1 cellular context compared by ENCODE assay signal in the genomic region with DNA sequence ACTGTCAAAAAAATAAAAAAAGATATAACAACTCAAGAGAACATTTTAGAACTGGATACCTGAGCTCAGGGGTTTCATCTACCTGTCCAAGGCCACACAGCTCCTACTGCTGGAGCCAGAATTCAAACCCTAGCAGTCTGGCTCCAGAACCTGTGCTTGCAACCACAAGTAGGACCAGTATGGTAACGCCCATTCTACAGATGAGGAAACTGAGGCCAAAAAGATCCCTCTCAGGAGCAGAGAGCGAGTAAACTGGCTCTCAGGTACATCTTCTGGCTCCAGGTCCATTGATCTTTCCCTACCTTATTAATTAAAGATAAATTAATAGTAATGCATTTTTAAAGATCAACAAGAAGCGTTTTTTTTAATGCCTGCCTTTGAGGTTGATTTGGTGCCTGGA.
TF ChIP-seq lines count a peak whose summit lies in the region.

No MANE protein-coding gene starts in this region.

TF ChIP-seq in HepG2, 621 proteins besides CTCF, POLR2A, EP300 and RAD21:
- TF ChIP-seq ZNF629 (CRISPR knock-in tag; conservative IDR thresholded peaks at IDR 0.05) = peak; percentile 81
- TF ChIP-seq ZNF296 (CRISPR knock-in tag; conservative IDR thresholded peaks at IDR 0.05) = no peak
- TF ChIP-seq, protein P1, sequence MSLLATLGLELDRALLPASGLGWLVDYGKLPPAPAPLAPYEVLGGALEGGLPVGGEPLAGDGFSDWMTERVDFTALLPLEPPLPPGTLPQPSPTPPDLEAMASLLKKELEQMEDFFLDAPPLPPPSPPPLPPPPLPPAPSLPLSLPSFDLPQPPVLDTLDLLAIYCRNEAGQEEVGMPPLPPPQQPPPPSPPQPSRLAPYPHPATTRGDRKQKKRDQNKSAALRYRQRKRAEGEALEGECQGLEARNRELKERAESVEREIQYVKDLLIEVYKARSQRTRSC (CRISPR knock-in tag; IDR thresholded peaks at IDR 0.05; ENCODE audit: low read depth) = no peak
